In genomic region chr1:30888391-30888790, GRCh38 we compare ENCODE assay signal across 1 cellular context.
TF ChIP-seq lines count a peak whose summit lies in the region.

No MANE protein-coding gene starts in this region.

TF ChIP-seq in K562, 482 proteins besides CTCF, POLR2A, EP300 and RAD21 (continued from another document):
- TF ChIP-seq, protein P1, sequence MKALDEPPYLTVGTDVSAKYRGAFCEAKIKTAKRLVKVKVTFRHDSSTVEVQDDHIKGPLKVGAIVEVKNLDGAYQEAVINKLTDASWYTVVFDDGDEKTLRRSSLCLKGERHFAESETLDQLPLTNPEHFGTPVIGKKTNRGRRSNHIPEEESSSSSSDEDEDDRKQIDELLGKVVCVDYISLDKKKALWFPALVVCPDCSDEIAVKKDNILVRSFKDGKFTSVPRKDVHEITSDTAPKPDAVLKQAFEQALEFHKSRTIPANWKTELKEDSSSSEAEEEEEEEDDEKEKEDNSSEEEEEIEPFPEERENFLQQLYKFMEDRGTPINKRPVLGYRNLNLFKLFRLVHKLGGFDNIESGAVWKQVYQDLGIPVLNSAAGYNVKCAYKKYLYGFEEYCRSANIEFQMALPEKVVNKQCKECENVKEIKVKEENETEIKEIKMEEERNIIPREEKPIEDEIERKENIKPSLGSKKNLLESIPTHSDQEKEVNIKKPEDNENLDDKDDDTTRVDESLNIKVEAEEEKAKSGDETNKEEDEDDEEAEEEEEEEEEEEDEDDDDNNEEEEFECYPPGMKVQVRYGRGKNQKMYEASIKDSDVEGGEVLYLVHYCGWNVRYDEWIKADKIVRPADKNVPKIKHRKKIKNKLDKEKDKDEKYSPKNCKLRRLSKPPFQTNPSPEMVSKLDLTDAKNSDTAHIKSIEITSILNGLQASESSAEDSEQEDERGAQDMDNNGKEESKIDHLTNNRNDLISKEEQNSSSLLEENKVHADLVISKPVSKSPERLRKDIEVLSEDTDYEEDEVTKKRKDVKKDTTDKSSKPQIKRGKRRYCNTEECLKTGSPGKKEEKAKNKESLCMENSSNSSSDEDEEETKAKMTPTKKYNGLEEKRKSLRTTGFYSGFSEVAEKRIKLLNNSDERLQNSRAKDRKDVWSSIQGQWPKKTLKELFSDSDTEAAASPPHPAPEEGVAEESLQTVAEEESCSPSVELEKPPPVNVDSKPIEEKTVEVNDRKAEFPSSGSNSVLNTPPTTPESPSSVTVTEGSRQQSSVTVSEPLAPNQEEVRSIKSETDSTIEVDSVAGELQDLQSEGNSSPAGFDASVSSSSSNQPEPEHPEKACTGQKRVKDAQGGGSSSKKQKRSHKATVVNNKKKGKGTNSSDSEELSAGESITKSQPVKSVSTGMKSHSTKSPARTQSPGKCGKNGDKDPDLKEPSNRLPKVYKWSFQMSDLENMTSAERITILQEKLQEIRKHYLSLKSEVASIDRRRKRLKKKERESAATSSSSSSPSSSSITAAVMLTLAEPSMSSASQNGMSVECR (CRISPR knock-in tag; IDR thresholded peaks at IDR 0.05): peak; percentile 46; the same call in 1 of the 2 replicates
- TF ChIP-seq ZNF133 (CRISPR knock-in tag; IDR thresholded peaks at IDR 0.05) (no peak), ZNF124 (CRISPR knock-in tag; IDR thresholded peaks at IDR 0.05) (no peak), KLF1 (tag; IDR thresholded peaks at IDR 0.05) (no peak), TCFL5 (CRISPR knock-in tag; conservative IDR thresholded peaks at IDR 0.05) (no peak), ZNF766 (CRISPR knock-in tag; conservative IDR thresholded peaks at IDR 0.05) (peak; percentile 80), ZNF175 (CRISPR knock-in tag; IDR thresholded peaks at IDR 0.05; ENCODE audit: low read depth) (0 out of 2 replicates have a peak, but pooled peaks have one; percentile 5), EHMT2 (IDR thresholded peaks at IDR 0.05) (no peak), TARDBP (IDR thresholded peaks at IDR 0.05) (peak; percentile 11; the same call in 1 of the 2 replicates), LCOR (CRISPR knock-in tag; IDR thresholded peaks at IDR 0.05) (0 out of 2 replicates have a peak, but pooled peaks have one; percentile 16), NFATC3 (IDR thresholded peaks at IDR 0.05) (no peak), SUPT5H (IDR thresholded peaks at IDR 0.05) (0 out of 2 replicates have a peak, but pooled peaks have one; percentile 14), MAZ (CRISPR knock-in tag; conservative IDR thresholded peaks at IDR 0.05 in 1 of 2, IDR thresholded peaks at IDR 0.05 in 1 of 2) (peak; percentile 51 to 71; a peak in 3 of 4 replicates), NRF1 (conservative IDR thresholded peaks at IDR 0.05 in 1 of 2, IDR thresholded peaks at IDR 0.05 in 1 of 2) (peak; percentile 73 to 77), MEF2A (IDR thresholded peaks at IDR 0.05; ENCODE audit: control insufficient read depth, low read depth, low read length) (peak; percentile 61; the same call in 1 of the 2 replicates), GABPB2 (CRISPR knock-in tag; conservative IDR thresholded peaks at IDR 0.05) (no peak), POLR2B (IDR thresholded peaks at IDR 0.05; ENCODE audit: low read depth, partially characterized antibody) (peak; percentile 36), TAF7 (tag; IDR thresholded peaks at IDR 0.05) (0 out of 2 replicates have a peak, but pooled peaks have one; percentile 25), MTA3 (IDR thresholded peaks at IDR 0.05; ENCODE audit: borderline replicate concordance) (no peak), ZNF699 (CRISPR knock-in tag; IDR thresholded peaks at IDR 0.05; ENCODE audit: insufficient replicate concordance) (no peak)
- TF ChIP-seq, protein P2, sequence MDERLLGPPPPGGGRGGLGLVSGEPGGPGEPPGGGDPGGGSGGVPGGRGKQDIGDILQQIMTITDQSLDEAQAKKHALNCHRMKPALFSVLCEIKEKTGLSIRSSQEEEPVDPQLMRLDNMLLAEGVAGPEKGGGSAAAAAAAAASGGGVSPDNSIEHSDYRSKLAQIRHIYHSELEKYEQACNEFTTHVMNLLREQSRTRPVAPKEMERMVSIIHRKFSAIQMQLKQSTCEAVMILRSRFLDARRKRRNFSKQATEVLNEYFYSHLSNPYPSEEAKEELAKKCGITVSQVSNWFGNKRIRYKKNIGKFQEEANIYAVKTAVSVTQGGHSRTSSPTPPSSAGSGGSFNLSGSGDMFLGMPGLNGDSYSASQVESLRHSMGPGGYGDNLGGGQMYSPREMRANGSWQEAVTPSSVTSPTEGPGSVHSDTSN (CRISPR knock-in tag; IDR thresholded peaks at IDR 0.05; ENCODE audit: low read depth): no peak
- TF ChIP-seq, protein P2 (tag; conservative IDR thresholded peaks at IDR 0.05; ENCODE audit: low read depth): peak; percentile 47
- TF ChIP-seq, protein P3, sequence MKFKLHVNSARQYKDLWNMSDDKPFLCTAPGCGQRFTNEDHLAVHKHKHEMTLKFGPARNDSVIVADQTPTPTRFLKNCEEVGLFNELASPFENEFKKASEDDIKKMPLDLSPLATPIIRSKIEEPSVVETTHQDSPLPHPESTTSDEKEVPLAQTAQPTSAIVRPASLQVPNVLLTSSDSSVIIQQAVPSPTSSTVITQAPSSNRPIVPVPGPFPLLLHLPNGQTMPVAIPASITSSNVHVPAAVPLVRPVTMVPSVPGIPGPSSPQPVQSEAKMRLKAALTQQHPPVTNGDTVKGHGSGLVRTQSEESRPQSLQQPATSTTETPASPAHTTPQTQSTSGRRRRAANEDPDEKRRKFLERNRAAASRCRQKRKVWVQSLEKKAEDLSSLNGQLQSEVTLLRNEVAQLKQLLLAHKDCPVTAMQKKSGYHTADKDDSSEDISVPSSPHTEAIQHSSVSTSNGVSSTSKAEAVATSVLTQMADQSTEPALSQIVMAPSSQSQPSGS (CRISPR knock-in tag; IDR thresholded peaks at IDR 0.05): no peak
- TF ChIP-seq, protein P4, sequence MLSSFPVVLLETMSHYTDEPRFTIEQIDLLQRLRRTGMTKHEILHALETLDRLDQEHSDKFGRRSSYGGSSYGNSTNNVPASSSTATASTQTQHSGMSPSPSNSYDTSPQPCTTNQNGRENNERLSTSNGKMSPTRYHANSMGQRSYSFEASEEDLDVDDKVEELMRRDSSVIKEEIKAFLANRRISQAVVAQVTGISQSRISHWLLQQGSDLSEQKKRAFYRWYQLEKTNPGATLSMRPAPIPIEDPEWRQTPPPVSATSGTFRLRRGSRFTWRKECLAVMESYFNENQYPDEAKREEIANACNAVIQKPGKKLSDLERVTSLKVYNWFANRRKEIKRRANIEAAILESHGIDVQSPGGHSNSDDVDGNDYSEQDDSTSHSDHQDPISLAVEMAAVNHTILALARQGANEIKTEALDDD (IDR thresholded peaks at IDR 0.05): 0 out of 2 replicates have a peak, but pooled peaks have one; percentile 17
- TF ChIP-seq, protein P5, sequence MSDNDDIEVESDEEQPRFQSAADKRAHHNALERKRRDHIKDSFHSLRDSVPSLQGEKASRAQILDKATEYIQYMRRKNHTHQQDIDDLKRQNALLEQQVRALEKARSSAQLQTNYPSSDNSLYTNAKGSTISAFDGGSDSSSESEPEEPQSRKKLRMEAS (CRISPR knock-in tag; IDR thresholded peaks at IDR 0.05): peak; percentile 36; the same call in 1 of the 2 replicates
